ENCODE assay signal across 9 cellular contexts in genomic region chr4:21469438-21470032, GRCh38.
DNase-seq lines count a peak whose midpoint lies in the region; ATAC-seq and TF ChIP-seq lines count a peak whose summit lies in the region.
"Had no signal": no experiment of that assay in that cellular context is flagged by ENCODE, and none has a peak within 500 bp of the region (broad histone marks: within the 10 kb centered on the region; RNA-seq: fewer than 3 reads in every experiment).

No MANE protein-coding gene starts in this region.

- H3K4me1 ChIP-seq in fibroblast of lung (ENCODE audit: control insufficient read depth, extremely low read depth, insufficient read depth, low read length) = no peaks in the 10 kb centered on the region
- peaks cover 13% of the 10 kb centered on the region for H3K4me1 ChIP-seq in smooth muscle cell (ENCODE audit: low read depth)
- H3K4me1 ChIP-seq in ascending aorta = no peaks in the 10 kb centered on the region

- intact Hi-C loops in ascending aorta (cut with DNase I) = no loop called here

- no peaks in the 10 kb centered on the region for H3K36me3 ChIP-seq in fibroblast of lung (ENCODE audit: control insufficient read depth, insufficient read depth, low read length)
- no peaks in the 10 kb centered on the region for H3K36me3 ChIP-seq in smooth muscle cell (ENCODE audit: low read depth)
- no peaks in the 10 kb centered on the region for H3K36me3 ChIP-seq in ascending aorta

- 38% methylated on average over 6 of the region's 6 CpGs for WGBS in smooth muscle cell (ENCODE audit: low lambda C conversion rate)

- H3K9me3 ChIP-seq in fibroblast of lung (ENCODE audit: control insufficient read depth, insufficient read depth, low read depth, low read length) (no peaks in the 10 kb centered on the region), smooth muscle cell (replicated peaks; ENCODE audit: low read depth) (no peaks in the 10 kb centered on the region), ascending aorta (no peaks in the 10 kb centered on the region)

- peaks cover 11% of the 10 kb centered on the region for H3F3A ChIP-seq in smooth muscle cell (ENCODE audit: low read depth)

- DNase-seq in NCI-H510A treated with DMSO at 0.1 percent for 48 hours (lab: John Stamatoyannopoulos, UW) = peak; percentile 11
- DNase-seq in NCI-H510A (lab: John Stamatoyannopoulos, UW) = no peak
- DNase-seq in NCI-H345 (lab: John Stamatoyannopoulos, UW) = peak; percentile 22
- peak; percentile 14 to 38 for DNase-seq in fibroblast of lung (ENCODE audit: low read depth in 2 of 2)
- no peak for DNase-seq in smooth muscle cell (lab: John Stamatoyannopoulos, UW; ENCODE audit: unreplicated experiment)
- DNase-seq in ascending aorta (ENCODE audit: low spot score in 2 of 2) = no peak
- DNase-seq: CD4-positive, CD25-positive, alpha-beta regulatory T cell had no signal

- ATAC-seq in GM18868 (IDR thresholded peaks at IDR 0.05; ENCODE audit: unreplicated experiment) (no peak), HG03378 (IDR thresholded peaks at IDR 0.05; ENCODE audit: unreplicated experiment) (no peak)

- H3K27me3 ChIP-seq in fibroblast of lung (ENCODE audit: control insufficient read depth, insufficient read depth, low read length) (no peaks in the 10 kb centered on the region), smooth muscle cell (ENCODE audit: low read depth) (peaks cover 8% of the 10 kb centered on the region), ascending aorta (no peaks in the 10 kb centered on the region)

- H3K4me3 ChIP-seq in fibroblast of lung (replicated peaks in 1 of 4; ENCODE audit: control extremely low read depth in 1 of 4, insufficient read depth in 1 of 4, low read depth in 3 of 4, low read length in 4 of 4) (no peak overlapping the region), smooth muscle cell (no peak overlapping the region), ascending aorta (no peak overlapping the region)

- no peaks in the 10 kb centered on the region for H4K20me1 ChIP-seq in fibroblast of lung (ENCODE audit: control insufficient read depth, extremely low read depth, insufficient read depth, low read length)
- H4K20me1 ChIP-seq in smooth muscle cell (ENCODE audit: low read depth) = peaks cover 3% of the 10 kb centered on the region

- no peak overlapping the region for H3K27ac ChIP-seq in fibroblast of lung (ENCODE audit: insufficient read depth, low read length)
- H3K27ac ChIP-seq in smooth muscle cell (ENCODE audit: low read depth) = peak overlapping the region; percentile 75
- no peak overlapping the region for H3K27ac ChIP-seq in ascending aorta

- H3K4me2 ChIP-seq in fibroblast of lung (ENCODE audit: extremely low read depth, insufficient read depth, low read length) (no peak overlapping the region), smooth muscle cell (peak overlapping the region; percentile 72)

- H3K79me2 ChIP-seq in fibroblast of lung (ENCODE audit: control insufficient read depth, insufficient read depth, low read length) (no peaks in the 10 kb centered on the region), smooth muscle cell (ENCODE audit: low read depth) (no peaks in the 10 kb centered on the region)

- TF ChIP-seq CTCF in fibroblast of lung (conservative IDR thresholded peaks at IDR 0.05 in 1 of 2, IDR thresholded peaks at IDR 0.05 in 1 of 2; ENCODE audit: low read depth in 1 of 2, low read length in 2 of 2) (peak; percentile 42 to 60), smooth muscle cell (IDR thresholded peaks at IDR 0.05; ENCODE audit: borderline replicate concordance, insufficient read depth, poor library complexity, severe bottlenecking) (peak; percentile 64), ascending aorta (IDR thresholded peaks at IDR 0.05) (peak in 1 of 3 experiments; percentile 19)

- H3K9ac ChIP-seq in fibroblast of lung (ENCODE audit: insufficient read depth, low read length) = no peak overlapping the region
- peak overlapping the region; percentile 15 for H3K9ac ChIP-seq in smooth muscle cell (ENCODE audit: low read depth)

- H2AFZ ChIP-seq in fibroblast of lung (ENCODE audit: low read length) (no peak overlapping the region), smooth muscle cell (ENCODE audit: low read depth) (no peak overlapping the region)

Comparison
In these comparisons a context has a peak if more than half of its experiments do, and no peak if none do; other contexts are left out.
1. DNase-seq: peak in NCI-H510A treated with DMSO at 0.1 percent for 48 hours (single experiment), NCI-H345 (single experiment) and fibroblast of lung (2 of 2); none in NCI-H510A (single experiment), smooth muscle cell (single experiment) and ascending aorta (0 of 2).